In the genomic region with DNA sequence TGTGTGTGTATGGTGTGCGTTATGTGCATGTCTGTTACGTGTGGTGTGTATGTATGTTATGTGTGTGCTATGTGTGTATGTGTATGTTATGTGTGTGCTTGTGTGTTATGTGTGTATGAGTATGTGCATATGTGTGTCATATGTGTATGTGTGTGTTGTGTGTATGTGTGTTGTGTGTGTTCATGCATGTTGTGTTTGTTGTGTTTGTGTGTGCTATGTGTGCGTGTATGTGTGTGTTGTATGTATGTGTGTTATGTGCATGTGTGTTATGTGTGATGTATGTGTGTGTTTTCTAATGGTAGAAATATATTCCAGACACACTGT, we compare ENCODE assay signal across 16 cellular contexts. TPM values are rescaled to one million over a fixed set of nuclear protein-coding genes. Genes with fewer than 3 reads are reported as not detected.
DNase-seq lines count a peak whose midpoint lies in the region; ATAC-seq, FAIRE-seq and TF ChIP-seq lines count a peak whose summit lies in the region.
"Had no signal": no experiment of that assay in that cellular context is flagged by ENCODE, and none has a peak within 500 bp of the region (broad histone marks: within the 10 kb centered on the region; RNA-seq: fewer than 3 reads in every experiment).

No MANE protein-coding gene starts in this region.

- H3K9ac ChIP-seq in H1 (replicated peaks in 1 of 4; ENCODE audit: extremely low read depth in 1 of 4, low read depth in 3 of 4, low read length in 3 of 4) (no peak overlapping the region), neuronal stem cell (ENCODE audit: low read depth, low read length, poor library complexity) (peak overlapping the region; percentile 47)
- H3K9ac ChIP-seq: SK-N-SH had no signal

- intact Hi-C loops in right cardiac atrium (cut with DNase I) (loop anchor here (5.0 to 10.0 kb wide), 9 partner anchors 86 to 471 kb away; no protein-coding TSS in a partner anchor), Right ventricle myocardium superior (cut with DNase I) (loop anchor here (5.0 to 10.0 kb wide), 2 partner anchors 164 to 191 kb away; no protein-coding TSS in a partner anchor), vagina (cut with DNase I) (no loop called here)

- TF ChIP-seq EP300 in H1 (IDR thresholded peaks at IDR 0.05; ENCODE audit: borderline replicate concordance in 1 of 2, low read depth in 2 of 2, low read length in 2 of 2) = no peak

- no peaks in the 10 kb centered on the region for H3K27me3 ChIP-seq in right cardiac atrium (ENCODE audit: control insufficient read depth, insufficient read depth)
- H3K27me3 ChIP-seq in H1 (replicated peaks in 1 of 4; ENCODE audit: control insufficient read depth in 3 of 4, extremely low read depth in 1 of 4, insufficient read depth in 3 of 4, low read length in 3 of 4) = no peaks in the 10 kb centered on the region
- H3K27me3 ChIP-seq in neuronal stem cell (ENCODE audit: control insufficient read depth in 3 of 3, insufficient read depth in 3 of 3, low read depth in 1 of 3, low read length in 3 of 3) = no peaks in the 10 kb centered on the region
- no peaks in the 10 kb centered on the region for H3K27me3 ChIP-seq in vagina

- POLR2A ChIA-PET in H1 (lab: Charles Lee; ENCODE audit: partially characterized antibody) = no interaction called here

- H2BK12ac ChIP-seq in H1 (ENCODE audit: low read depth, low read length) (peak overlapping the region; percentile 6; the same call in 1 of the 2 replicates), neuronal stem cell (ENCODE audit: low read length) (no peak overlapping the region)

- H2BK120ac ChIP-seq in H1 (replicated peaks; ENCODE audit: low read depth, low read length) (peak overlapping the region; percentile 30), neuronal stem cell (ENCODE audit: low read depth, low read length) (no peak overlapping the region)

- 72% methylated on average over 3 of the region's 3 CpGs for WGBS in right cardiac atrium
- WGBS in H1 (ENCODE audit: extremely low coverage in 1 of 2, insufficient coverage in 1 of 2, insufficient read length in 1 of 2, insufficient replicate concordance in 2 of 2, low coverage in 1 of 2, low lambda C conversion rate in 2 of 2, missing lambda C conversion rate in 1 of 2), 2 experiments = 72% methylated on average over 3 of the region's 3 CpGs; no CpG with 5 or more reads in 1 of the 2 experiments
- 100% methylated on average over 2 of the region's 3 CpGs; no CpG with 5 or more reads in 1 of the 2 donors for WGBS in neuronal stem cell (ENCODE audit: extremely low coverage in 2 of 2, insufficient read length in 2 of 2, insufficient replicate concordance in 1 of 2), 2 donors

- peak overlapping the region; percentile 0 for H3K27ac ChIP-seq in right cardiac atrium (ENCODE audit: low read length)
- H3K27ac ChIP-seq in H1 (ENCODE audit: low read depth, low read length) = no peak overlapping the region
- H3K27ac ChIP-seq in neuronal stem cell (replicated peaks; ENCODE audit: low read length) = no peak overlapping the region
- peak overlapping the region; percentile 78 for H3K27ac ChIP-seq in vagina

- H3K79me1 ChIP-seq in H1 (ENCODE audit: low read depth, low read length) (no peaks in the 10 kb centered on the region), neuronal stem cell (ENCODE audit: low read depth, low read length) (no peaks in the 10 kb centered on the region)

- no peak for FAIRE-seq in H1 (lab: Jason Lieb, UNC)
- FAIRE-seq: G401.6 had no signal

- peak overlapping the region; percentile 23 for H4K5ac ChIP-seq in H1 (ENCODE audit: insufficient read length, low read depth, low read length)

- H3K14ac ChIP-seq in H1 (ENCODE audit: insufficient read length) (peak overlapping the region; percentile 8), neuronal stem cell (ENCODE audit: low read length) (no peak overlapping the region)

- H3K4ac ChIP-seq in H1 (replicated peaks; ENCODE audit: insufficient read length, low read depth, low read length) (peak overlapping the region; percentile 95), neuronal stem cell (ENCODE audit: low read length) (no peak overlapping the region)

- H3K18ac ChIP-seq in H1 (ENCODE audit: extremely low read depth, low read length) = no peak overlapping the region
- no peak overlapping the region for H3K18ac ChIP-seq in neuronal stem cell (ENCODE audit: low read length)

- H3K4me2 ChIP-seq in H1 (ENCODE audit: insufficient read depth in 1 of 2, low read depth in 2 of 2, low read length in 2 of 2) (no peak overlapping the region), neuronal stem cell (ENCODE audit: insufficient read depth, low read length, poor library complexity, severe bottlenecking) (no peak overlapping the region)
- H3K4me2 ChIP-seq: GM23338, SK-N-SH had no signal

- H3K56ac ChIP-seq in H1 (replicated peaks; ENCODE audit: insufficient read length, low read depth, low read length) = peak overlapping the region; percentile 99

- no peak overlapping the region for H4K8ac ChIP-seq in H1 (ENCODE audit: extremely low read depth, insufficient read depth, low read length)
- H4K8ac ChIP-seq in neuronal stem cell (ENCODE audit: low read depth, low read length) = peak overlapping the region; percentile 19

- peaks cover 0 to 4% (median 0%) of the 10 kb centered on the region in 4 experiments; a peak in 1 of 8 replicates for H3K36me3 ChIP-seq in H1 (ENCODE audit: control insufficient read depth in 2 of 4, insufficient read depth in 4 of 4, low read length in 3 of 4)
- no peaks in the 10 kb centered on the region for H3K36me3 ChIP-seq in neuronal stem cell (replicated peaks in 1 of 2; ENCODE audit: control insufficient read depth in 2 of 2, insufficient read depth in 2 of 2, low read length in 2 of 2)
- H3K36me3 ChIP-seq in vagina = no peaks in the 10 kb centered on the region

- H3K23ac ChIP-seq in H1 (ENCODE audit: insufficient read length) = peak overlapping the region; percentile 97
- H3K23ac ChIP-seq in neuronal stem cell (ENCODE audit: low read depth, low read length, poor library complexity) = no peak overlapping the region

- no peak for TF ChIP-seq RAD21 in H1 (IDR thresholded peaks at IDR 0.05 in 1 of 2, conservative IDR thresholded peaks at IDR 0.05 in 1 of 2; ENCODE audit: low read depth in 2 of 2, low read length in 2 of 2)

- peaks cover 27% of the 10 kb centered on the region for H3K4me1 ChIP-seq in right cardiac atrium (ENCODE audit: control insufficient read depth, insufficient read depth, low read length)
- H3K4me1 ChIP-seq in H1 (replicated peaks in 1 of 4; ENCODE audit: control insufficient read depth in 3 of 4, insufficient read depth in 4 of 4, low read length in 3 of 4) = peaks cover 0 to 9% (median 2%) of the 10 kb centered on the region in 4 experiments; a peak in 3 of 7 replicates
- H3K4me1 ChIP-seq in neuronal stem cell (ENCODE audit: control insufficient read depth in 2 of 2, insufficient read depth in 1 of 2, low read depth in 1 of 2, low read length in 2 of 2) = peaks cover 16 to 25% of the 10 kb centered on the region in 2 donors
- H3K4me1 ChIP-seq in vagina = peaks cover 91% of the 10 kb centered on the region

- H3K79me2 ChIP-seq in H1 (ENCODE audit: control insufficient read depth in 1 of 2, insufficient read depth in 2 of 2, low read length in 2 of 2) = peaks cover 0 to 3% of the 10 kb centered on the region in 2 experiments; a peak in 1 of 4 replicates

- no peak overlapping the region for H2AFZ ChIP-seq in H1 (ENCODE audit: low read length)
- H2AFZ ChIP-seq in neuronal stem cell (ENCODE audit: low read length) = no peak overlapping the region

- H4K91ac ChIP-seq in H1 (replicated peaks; ENCODE audit: insufficient read length, low read length) (peak overlapping the region; percentile 92), neuronal stem cell (ENCODE audit: low read depth, low read length, poor library complexity) (no peak overlapping the region)

- H2AK5ac ChIP-seq in H1 (ENCODE audit: low read depth, low read length) = peak overlapping the region; percentile 25; the same call in 1 of the 2 replicates
- no peak overlapping the region for H2AK5ac ChIP-seq in neuronal stem cell (ENCODE audit: low read depth, low read length)

- no peak overlapping the region for H3K4me3 ChIP-seq in right cardiac atrium (ENCODE audit: low read length)
- H3K4me3 ChIP-seq in H1 (ENCODE audit: extremely low read depth in 1 of 4, insufficient read depth in 2 of 4, low read depth in 3 of 4, low read length in 4 of 4) = no peak overlapping the region
- peak overlapping the region in 1 of 2 donors; percentile 15 for H3K4me3 ChIP-seq in neuronal stem cell (ENCODE audit: low read length in 2 of 2)
- H3K4me3 ChIP-seq in vagina = no peak overlapping the region
- H3K4me3 ChIP-seq: GM23338 had no signal

- peaks cover 6% of the 10 kb centered on the region for H3K23me2 ChIP-seq in H1 (ENCODE audit: low read depth, low read length)

- peaks cover 0 to 6% of the 10 kb centered on the region in 2 experiments for H4K20me1 ChIP-seq in H1 (replicated peaks in 1 of 2; ENCODE audit: control insufficient read depth in 1 of 2, insufficient read depth in 2 of 2, low read length in 2 of 2)

- TF ChIP-seq POLR2A in H1 (IDR thresholded peaks at IDR 0.05; ENCODE audit: control extremely low read depth in 1 of 2, low read depth in 2 of 2, low read length in 2 of 2) (no peak), vagina (IDR thresholded peaks at IDR 0.05) (no peak)

- ATAC-seq in right cardiac atrium = no peak
- no peak for ATAC-seq in Right ventricle myocardium superior (ENCODE audit: poor library complexity)
- ATAC-seq in HG02938 (IDR thresholded peaks at IDR 0.05; ENCODE audit: unreplicated experiment) = no peak
- ATAC-seq in HG03520 (IDR thresholded peaks at IDR 0.05; ENCODE audit: unreplicated experiment) = no peak
- ATAC-seq: GM23338 had no signal

- peak overlapping the region; percentile 9; the same call in 1 of the 2 replicates for H2BK15ac ChIP-seq in H1 (ENCODE audit: low read length)
- H2BK15ac ChIP-seq in neuronal stem cell (ENCODE audit: low read length) = no peak overlapping the region

- CTCF ChIA-PET in H1 (lab: Charles Lee; ENCODE audit: partially characterized antibody) = interaction anchor here (0.9 to 1.1 kb wide), 2 partner anchors 14 to 28 kb away, joined by 3 read pairs; no protein-coding TSS in a partner anchor

- H2BK5ac ChIP-seq in H1 (ENCODE audit: low read depth, low read length) = no peak overlapping the region
- H2BK5ac ChIP-seq in neuronal stem cell (ENCODE audit: low read length) = no peak overlapping the region

- DNase-seq in right cardiac atrium = no peak
- DNase-seq in Right ventricle myocardium superior = no peak
- DNase-seq in H1 (ENCODE audit: low read depth in 1 of 2, low spot score in 2 of 2) = no peak
- no peak for DNase-seq in neuronal stem cell (ENCODE audit: low spot score)
- DNase-seq in vagina (ENCODE audit: extremely low spot score in 2 of 2) = no peak
- no peak for DNase-seq in NCI-H1417 treated with DMSO at 0.1 percent for 48 hours (lab: John Stamatoyannopoulos, UW)
- DNase-seq: activated naive CD4-positive, alpha-beta T cell treated with anti-CD3 and anti-CD28 coated beads, Interleukin-2, amount 50 U/mL, for 16 hours; activated T-cell treated with anti-CD3 and anti-CD28 coated beads for 4 hours; Calu3; NCI-H187; NCI-H524; SK-N-SH had no signal

- no peaks in the 10 kb centered on the region for H3K9me3 ChIP-seq in right cardiac atrium (ENCODE audit: control insufficient read depth, low read length)
- H3K9me3 ChIP-seq in H1 (ENCODE audit: insufficient read depth in 2 of 2, low read depth in 1 of 2, low read length in 1 of 2) = peaks cover 0 to 3% of the 10 kb centered on the region in 2 experiments; a peak in 2 of 4 replicates
- peaks cover 0 to 5% of the 10 kb centered on the region in 2 donors for H3K9me3 ChIP-seq in neuronal stem cell (replicated peaks in 1 of 2; ENCODE audit: control insufficient read depth in 2 of 2, insufficient read depth in 1 of 2, low read depth in 1 of 2, low read length in 2 of 2)
- H3K9me3 ChIP-seq in vagina = no peaks in the 10 kb centered on the region
- H3K9me3 ChIP-seq: SK-N-SH had no signal

- TF ChIP-seq CTCF in H1 (IDR thresholded peaks at IDR 0.05; ENCODE audit: control extremely low read depth in 1 of 3, insufficient read depth in 1 of 3, low read depth in 1 of 3, low read length in 3 of 3) (no peak), vagina (IDR thresholded peaks at IDR 0.05) (no peak)

- no peak overlapping the region for H2BK20ac ChIP-seq in H1 (ENCODE audit: low read length)

RNA-seq across cellular contexts. Expression of a gene that starts 50.2 kb away (rescaled TPM):
- total RNA-seq in right cardiac atrium (100 to 1,000 TPM in 1 of 4 donors, 10 to 100 TPM in 3; 88.1 to 110 (median 96.4) TPM), Right ventricle myocardium superior (76.7 TPM), vagina (71.9 TPM)
- polyA plus RNA-seq in right cardiac atrium (66.3 TPM), H1 (2011; rRNA removed) (47.7 and 71.4 TPM in 2 replicates)
- 151 and 168 TPM in 2 replicates for total RNA-seq in H1 (2021; fragmentation: NEBNext Ultra II Directional; extraction: Animal tissue kit (Norgen Biotek cat#: 25700))
- polyA plus RNA-seq in H1 (2011; cell fraction: cytosol; rRNA removed) = 86.5 TPM
- 36.5 TPM for polyA plus RNA-seq in H1 (2011; cell fraction: nucleus; rRNA removed)
- 133 to 185 TPM (median 146 TPM) in 4 replicates for polyA plus RNA-seq in H1 (2012, experiment 1 of 2)
- 19.4 TPM for polyA plus RNA-seq in H1 (2012, experiment 2 of 2)
- polyA plus RNA-seq in H1 (2013, experiment 1 of 2) = 134 TPM
- polyA plus RNA-seq in H1 (2013, experiment 2 of 2) = 156 TPM
- polyA minus RNA-seq in H1 (2011; rRNA and poly(A)+ RNA removed) = 74.6 and 94.4 TPM in 2 replicates
- 67.5 TPM for polyA minus RNA-seq in H1 (2011; cell fraction: cytosol; rRNA and poly(A)+ RNA removed)
- polyA minus RNA-seq in H1 (2011; cell fraction: nucleus; rRNA and poly(A)+ RNA removed) = 68.5 TPM
- polyA plus RNA-seq in neuronal stem cell (2013, experiment 1 of 2) = 152 TPM
- 156 TPM for polyA plus RNA-seq in neuronal stem cell (2013, experiment 2 of 2)

Comparison
In these comparisons a context has a peak if more than half of its experiments do, and no peak if none do; other contexts are left out.
1. H3K27ac ChIP-seq: peak in right cardiac atrium (single experiment) and vagina (single experiment); none in H1 (single experiment) and neuronal stem cell (single experiment).